In the genomic region with DNA sequence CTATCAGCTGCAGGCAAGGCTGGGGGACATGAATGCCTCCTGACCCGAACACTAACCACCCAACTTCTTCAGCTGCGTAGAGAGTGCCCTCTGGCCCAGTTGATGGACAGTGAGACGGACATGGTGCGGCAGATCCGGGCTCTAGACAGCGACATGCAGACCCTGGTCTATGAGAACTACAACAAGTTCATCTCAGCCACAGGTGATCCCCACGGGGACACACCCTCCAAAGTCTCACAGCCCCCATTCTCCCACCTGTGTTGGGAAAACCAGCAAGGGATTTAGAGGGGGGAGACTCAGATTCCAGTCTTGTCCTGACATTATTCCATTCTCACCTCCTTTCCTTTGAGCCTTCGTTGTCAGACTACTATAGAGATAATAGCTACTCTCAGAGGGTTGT, we compare ENCODE assay signal across 6 cellular contexts. TPM values are rescaled to one million over a fixed set of nuclear protein-coding genes. Genes with fewer than 3 reads are reported as not detected.
A peak's percentile ranks its signal among the peaks of the same experiment; 100 is the strongest.
DNase-seq lines count a peak whose midpoint lies in the region; ATAC-seq and TF ChIP-seq lines count a peak whose summit lies in the region.

No MANE protein-coding gene starts in this region.

- TF ChIP-seq POLR2A in lower leg skin (IDR thresholded peaks at IDR 0.05): no peak

- H3K27ac ChIP-seq in GM23248: no peak overlapping the region

- H2AFZ ChIP-seq in GM23248: peak overlapping the region; percentile 98; the same call in 1 of the 2 replicates

- H3K27me3 ChIP-seq in GM23248 (replicated peaks; ENCODE audit: insufficient read depth): no peaks in the 10 kb centered on the region

- H3K4me3 ChIP-seq in GM23248: peak overlapping the region; percentile 93
- H3K4me3 ChIP-seq in lower leg skin (ENCODE audit: low read depth, poor library complexity, severe bottlenecking): no peak overlapping the region

- H3K4me2 ChIP-seq in GM23248 (ENCODE audit: unreplicated experiment): peak overlapping the region; percentile 75

- no peaks in the 10 kb centered on the region for H3K9me2 ChIP-seq in GM23248 (ENCODE audit: insufficient read depth)

- peaks cover 11% of the 10 kb centered on the region; the same call in 1 of the 2 replicates for H3F3A ChIP-seq in GM23248 (ENCODE audit: insufficient read depth)

- no peaks in the 10 kb centered on the region for H3K9me3 Mint-ChIP-seq in brain
- H3K9me3 Mint-ChIP-seq in nephron progenitor cell: no peaks in the 10 kb centered on the region

- WGBS in GM23248 (ENCODE audit: low coverage in 1 of 2, low lambda C conversion rate in 2 of 2, missing lambda C conversion rate in 2 of 2), 2 experiments: 29 to 31% methylated on average over 8 of the region's 8 CpGs
- WGBS in lower leg skin, 2 donors: 28 to 43% methylated on average over 7 to 8 of the region's 8 CpGs

- H3K4me1 Mint-ChIP-seq in brain (peaks cover 22% of the 10 kb centered on the region), nephron progenitor cell (peaks cover 14% of the 10 kb centered on the region)

- H3K27me3 Mint-ChIP-seq in brain (peaks cover 3% of the 10 kb centered on the region), nephron progenitor cell (ENCODE audit: low read depth, poor library complexity) (peaks cover 3% of the 10 kb centered on the region)

- peak overlapping the region; percentile 48 to 98 (median 93) for H3K27ac Mint-ChIP-seq in brain
- H3K27ac Mint-ChIP-seq in nephron progenitor cell: no peak overlapping the region

- ATAC-seq in GM21619 (IDR thresholded peaks at IDR 0.05; ENCODE audit: unreplicated experiment) (no peak), HG02798 (IDR thresholded peaks at IDR 0.05; ENCODE audit: poor library complexity, unreplicated experiment) (no peak)

- H3K36me3 ChIP-seq in GM23248 (ENCODE audit: low read depth): 0 out of 2 replicates have a peak, but pooled peaks cover 4% of the 10 kb centered on the region

- H3K4me1 ChIP-seq in GM23248 (ENCODE audit: insufficient read depth): peaks cover 7% of the 10 kb centered on the region; the same call in 1 of the 2 replicates

- TF ChIP-seq CTCF in brain (conservative IDR thresholded peaks at IDR 0.05): no peak
- no peak for TF ChIP-seq CTCF in nephron progenitor cell (IDR thresholded peaks at IDR 0.05)
- TF ChIP-seq CTCF in lower leg skin (IDR thresholded peaks at IDR 0.05): no peak

- peaks cover 52% of the 10 kb centered on the region for H3K79me2 ChIP-seq in GM23248 (ENCODE audit: insufficient read depth)

- H3K9ac ChIP-seq in GM23248: peak overlapping the region; percentile 97

- in situ Hi-C loops in GM23248 (cut with MboI): no loop called here

- no peaks in the 10 kb centered on the region for H4K20me1 ChIP-seq in GM23248 (ENCODE audit: insufficient read depth)

- intact Hi-C loops in lower leg skin (cut with DNase I; ENCODE audit: low total_unique reads): no loop called here

- DNase-seq in GM23248: no peak
- no peak for DNase-seq in nephron progenitor cell
- DNase-seq in lower leg skin (ENCODE audit: low spot score in 2 of 2): no peak

- H3K9me3 ChIP-seq in GM23248 (ENCODE audit: low read depth): no peaks in the 10 kb centered on the region

- H3K36me3 Mint-ChIP-seq in brain (peaks cover 4% of the 10 kb centered on the region), nephron progenitor cell (ENCODE audit: low read depth) (peaks cover 6% of the 10 kb centered on the region)

- H3K4me3 Mint-ChIP-seq in brain (peak overlapping the region; percentile 93 to 95 (median 95)), nephron progenitor cell (peak overlapping the region; percentile 91)

RNA-seq across cellular contexts. Expression of a gene that starts 0.9 kb away (rescaled TPM):
- 285 and 339 TPM in 2 replicates for total RNA-seq in GM23248 (2014; rRNA removed; shearing (Covaris generic))
- polyA plus RNA-seq in GM23248 (2016; fragmentation: Nextera tagmentation; extraction: Ambion mirVana) (30.7 and 37.1 TPM in 2 replicates), brain (ENCODE audit: insufficient read depth, low read depth, low replicate concordance) (211 TPM)
- total RNA-seq in lower leg skin: 100 to 1,000 TPM; 373 to 932 (median 648) TPM

RNA-seq across cellular contexts. Expression of a gene that starts 12.9 kb away (rescaled TPM):
- 55.2 and 66.8 TPM in 2 replicates for total RNA-seq in GM23248 (2014; rRNA removed; shearing (Covaris generic))
- 62.8 and 64.9 TPM in 2 replicates for polyA plus RNA-seq in GM23248 (2016; fragmentation: Nextera tagmentation; extraction: Ambion mirVana)
- polyA plus RNA-seq in brain (ENCODE audit: insufficient read depth, low read depth, low replicate concordance): 103 TPM
- total RNA-seq in lower leg skin: 10 to 100 TPM; 45.8 to 72.3 (median 54.8) TPM

RNA-seq across cellular contexts. Expression of a gene that starts 13.1 kb away (rescaled TPM):
- total RNA-seq in GM23248 (2014; rRNA removed; shearing (Covaris generic)): 16.8 and 17.5 TPM in 2 replicates
- polyA plus RNA-seq in GM23248 (2016; fragmentation: Nextera tagmentation; extraction: Ambion mirVana) (11.9 and 12.4 TPM in 2 replicates), brain (ENCODE audit: insufficient read depth, low read depth, low replicate concordance) (68.3 TPM)
- 1 to 10 TPM; 1.0 to 2.4 (median 1.7) TPM for total RNA-seq in lower leg skin

RNA-seq across cellular contexts. Expression of a gene that starts 14.7 kb away (rescaled TPM):
- 0.65 and 0.89 TPM in 2 replicates for total RNA-seq in GM23248 (2014; rRNA removed; shearing (Covaris generic))
- polyA plus RNA-seq in GM23248 (2016; fragmentation: Nextera tagmentation; extraction: Ambion mirVana) (2.5 and 2.6 TPM in 2 replicates), brain (ENCODE audit: insufficient read depth, low read depth, low replicate concordance) (143 TPM)
- total RNA-seq in lower leg skin: 100 to 1,000 TPM; 118 to 374 (median 160) TPM

RNA-seq across cellular contexts. Expression of a gene that starts 20.6 kb away (rescaled TPM):
- total RNA-seq in GM23248 (2014; rRNA removed; shearing (Covaris generic)): 12.3 and 13.2 TPM in 2 replicates
- 15.5 and 15.6 TPM in 2 replicates for polyA plus RNA-seq in GM23248 (2016; fragmentation: Nextera tagmentation; extraction: Ambion mirVana)
- polyA plus RNA-seq in brain (ENCODE audit: insufficient read depth, low read depth, low replicate concordance): 14.0 TPM
- 10 to 100 TPM; 10.7 to 24.9 (median 17.7) TPM for total RNA-seq in lower leg skin
